Comparison of ENCODE assay signal across 36 cellular contexts in the genomic region with DNA sequence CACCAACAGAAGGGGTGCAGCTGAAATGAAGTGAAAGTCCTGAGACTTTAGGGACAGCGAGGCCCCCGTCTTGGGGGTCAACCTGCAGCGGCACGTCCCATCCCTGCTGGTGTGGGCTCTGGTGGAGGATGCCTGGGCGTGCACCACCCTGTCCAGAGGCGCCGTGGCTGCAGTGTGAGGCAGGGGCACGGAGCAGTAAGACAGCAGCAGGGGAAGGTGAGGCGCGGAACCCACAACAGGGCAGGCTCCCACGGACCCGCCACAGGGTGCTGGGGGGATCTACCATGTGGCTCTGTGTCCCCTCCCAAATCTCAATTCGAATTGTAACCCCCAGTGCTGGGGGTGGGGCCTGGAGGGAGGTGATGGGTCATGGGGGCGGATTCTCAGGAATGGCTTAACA.
"Had no signal": no experiment of that assay in that cellular context is flagged by ENCODE, and none has a peak within 500 bp of the region (broad histone marks: within the 10 kb centered on the region; RNA-seq: fewer than 3 reads in every experiment).

No MANE protein-coding gene starts in this region.

- FAIRE-seq: astrocyte, TTC549 had no signal

- H3K9me3 Mint-ChIP-seq: activated B cell treated with CpG ODN at 0.5 μM for 24 hours; activated CD4-positive, alpha-beta memory T cell treated with anti-CD3 and anti-CD28 coated beads for 36 hours; activated CD4-positive, alpha-beta T cell treated with anti-CD3 and anti-CD28 coated beads, Interleukin-2, amount 10 ng/mL, durations not matched to agents 24 days and 14 days; activated CD8-positive, alpha-beta T cell treated with anti-CD3 and anti-CD28 coated beads for 36 hours; activated naive CD4-positive, alpha-beta T cell treated with anti-CD3 and anti-CD28 coated beads for 36 hours; activated naive CD4-positive, alpha-beta T cell treated with anti-CD3 and anti-CD28 coated beads, Interleukin-2, amount 50 U/mL, for 72 hours; activated naive CD8-positive, alpha-beta T cell treated with anti-CD3 and anti-CD28 coated beads for 36 hours; activated T-cell treated with anti-CD3 and anti-CD28 coated beads, Interleukin-2, amount 50 U/mL, for 4 hours; activated T-cell treated with anti-CD3 and anti-CD28 coated beads, Interleukin-2, amount 50 U/mL, for 72 hours; activated T-helper 1 cell treated with anti-CD3 and anti-CD28 coated beads, Interleukin-12 subunit alpha, Interleukin-12 subunit beta, Interleukin-2, Interleukin-4 antibody, amounts not matched to agents 30 ng/mL and 10 ng/mL and 1 ng/mL, durations not matched to agents 14 hours and 24 hours and 36 hours; activated T-helper 17 cell treated with anti-CD3 and anti-CD28 coated beads, Interleukin-2, amount 50 U/mL, for 72 hours; T-helper 1 cell treated with Interleukin-12 subunit alpha and Interleukin-12 subunit beta and Interleukin-4 antibody, amounts not matched to agents 30 μg/mL and 1 μg/mL, for 36 hours; T-helper 2 cell treated with Interferon-gamma antibody and Interleukin-4, amounts not matched to agents 5 μg/mL and 100 μg/mL, for 36 hours had no signal

- H3K4me3 ChIP-seq: adrenal gland, body of pancreas, breast epithelium had no signal

- H3K27ac Mint-ChIP-seq: activated B cell treated with CpG ODN at 0.5 μM for 24 hours; activated CD4-positive, alpha-beta memory T cell treated with anti-CD3 and anti-CD28 coated beads for 36 hours; activated CD4-positive, alpha-beta T cell treated with anti-CD3 and anti-CD28 coated beads, Interleukin-2, amount 10 ng/mL, durations not matched to agents 24 days and 14 days; activated CD8-positive, alpha-beta T cell treated with anti-CD3 and anti-CD28 coated beads for 36 hours; activated naive CD4-positive, alpha-beta T cell treated with anti-CD3 and anti-CD28 coated beads for 36 hours; activated naive CD4-positive, alpha-beta T cell treated with anti-CD3 and anti-CD28 coated beads, Interleukin-2, amount 50 U/mL, for 72 hours; activated naive CD8-positive, alpha-beta T cell treated with anti-CD3 and anti-CD28 coated beads for 36 hours; activated T-cell treated with anti-CD3 and anti-CD28 coated beads, Interleukin-2, amount 50 U/mL, for 72 hours; activated T-helper 1 cell treated with anti-CD3 and anti-CD28 coated beads, Interleukin-12 subunit alpha, Interleukin-12 subunit beta, Interleukin-2, Interleukin-4 antibody, amounts not matched to agents 30 ng/mL and 10 ng/mL and 1 ng/mL, durations not matched to agents 14 hours and 24 hours and 36 hours; activated T-helper 17 cell treated with anti-CD3 and anti-CD28 coated beads, Interleukin-2, amount 50 U/mL, for 72 hours; T-helper 1 cell treated with Interleukin-12 subunit alpha and Interleukin-12 subunit beta and Interleukin-4 antibody, amounts not matched to agents 30 μg/mL and 1 μg/mL, for 36 hours; T-helper 2 cell treated with Interferon-gamma antibody and Interleukin-4, amounts not matched to agents 5 μg/mL and 100 μg/mL, for 36 hours had no signal

- H3K36me3 Mint-ChIP-seq: activated CD4-positive, alpha-beta memory T cell treated with anti-CD3 and anti-CD28 coated beads for 36 hours; activated naive CD4-positive, alpha-beta T cell treated with anti-CD3 and anti-CD28 coated beads, Interleukin-2, amount 50 U/mL, for 72 hours; activated naive CD8-positive, alpha-beta T cell treated with anti-CD3 and anti-CD28 coated beads for 36 hours had no signal

- H3K27me3 Mint-ChIP-seq: activated CD4-positive, alpha-beta T cell treated with anti-CD3 and anti-CD28 coated beads, Interleukin-2, amount 10 ng/mL, durations not matched to agents 24 days and 14 days; activated CD8-positive, alpha-beta T cell treated with anti-CD3 and anti-CD28 coated beads for 36 hours; activated naive CD8-positive, alpha-beta T cell treated with anti-CD3 and anti-CD28 coated beads for 36 hours had no signal

- H3K4me1 ChIP-seq: adrenal gland, body of pancreas, breast epithelium had no signal

- H3K4me3 Mint-ChIP-seq: activated B cell treated with CpG ODN at 0.5 μM for 24 hours; activated CD4-positive, alpha-beta memory T cell treated with anti-CD3 and anti-CD28 coated beads for 36 hours; activated CD4-positive, alpha-beta T cell treated with anti-CD3 and anti-CD28 coated beads, Interleukin-2, amount 10 ng/mL, durations not matched to agents 24 days and 14 days; activated CD8-positive, alpha-beta T cell treated with anti-CD3 and anti-CD28 coated beads for 36 hours; activated naive CD4-positive, alpha-beta T cell treated with anti-CD3 and anti-CD28 coated beads for 36 hours; activated naive CD8-positive, alpha-beta T cell treated with anti-CD3 and anti-CD28 coated beads for 36 hours; activated T-cell treated with anti-CD3 and anti-CD28 coated beads, Interleukin-2, amount 50 U/mL, for 4 hours; activated T-cell treated with anti-CD3 and anti-CD28 coated beads, Interleukin-2, amount 50 U/mL, for 72 hours; activated T-helper 1 cell treated with anti-CD3 and anti-CD28 coated beads, Interleukin-12 subunit alpha, Interleukin-12 subunit beta, Interleukin-2, Interleukin-4 antibody, amounts not matched to agents 30 ng/mL and 10 ng/mL and 1 ng/mL, durations not matched to agents 14 hours and 24 hours and 36 hours; activated T-helper 17 cell treated with anti-CD3 and anti-CD28 coated beads, Interleukin-2, amount 50 U/mL, for 72 hours; T-helper 1 cell treated with Interleukin-12 subunit alpha and Interleukin-12 subunit beta and Interleukin-4 antibody, amounts not matched to agents 30 μg/mL and 1 μg/mL, for 36 hours; T-helper 2 cell treated with Interferon-gamma antibody and Interleukin-4, amounts not matched to agents 5 μg/mL and 100 μg/mL, for 36 hours had no signal

- H3K27ac ChIP-seq: adrenal gland, body of pancreas, brain microvascular endothelial cell, breast epithelium, VCaP had no signal

- H3K27me3 ChIP-seq: adrenal gland, body of pancreas, brain microvascular endothelial cell, breast epithelium had no signal

- H3K9me3 ChIP-seq: adrenal gland, body of pancreas, breast epithelium had no signal

- H3K36me3 ChIP-seq: adrenal gland, brain microvascular endothelial cell, breast epithelium had no signal

- DNase-seq: activated B cell treated with CpG ODN at 0.5 μM for 24 hours; activated CD4-positive, alpha-beta memory T cell treated with anti-CD3 and anti-CD28 coated beads for 36 hours; activated CD4-positive, alpha-beta T cell treated with anti-CD3 and anti-CD28 coated beads for 4 hours; activated CD4-positive, alpha-beta T cell treated with anti-CD3 and anti-CD28 coated beads, Interleukin-2, amount 10 ng/mL, durations not matched to agents 24 days and 14 days; activated CD4-positive, alpha-beta T cell treated with anti-CD3 and anti-CD28 coated beads, Interleukin-2, amount 50 U/mL, for 1 hour; activated CD4-positive, alpha-beta T cell treated with anti-CD3 and anti-CD28 coated beads, Interleukin-2, amount 50 U/mL, for 4 hours; activated CD4-positive, CD25-positive, alpha-beta regulatory T cell treated with anti-CD3 and anti-CD28 coated beads, Interleukin-2, amount 50 U/mL, for 72 hours; activated CD8-positive, alpha-beta memory T cell treated with anti-CD3 and anti-CD28 coated beads, Interleukin-2, amount 50 U/mL, for 4 hours; activated CD8-positive, alpha-beta T cell treated with anti-CD3 and anti-CD28 coated beads for 36 hours; activated effector memory CD4-positive, alpha-beta T cell treated with anti-CD3 and anti-CD28 coated beads, Interleukin-2, amount 50 U/mL, for 16 hours; activated gamma-delta T cell treated with Interleukin-2 at 50 U/mL for 16 hours; activated naive CD4-positive, alpha-beta T cell; activated naive CD4-positive, alpha-beta T cell treated with anti-CD3 and anti-CD28 coated beads for 36 hours; activated naive CD4-positive, alpha-beta T cell treated with anti-CD3 and anti-CD28 coated beads, Interleukin-2, amount 50 U/mL, for 16 hours; activated naive CD8-positive, alpha-beta T cell treated with anti-CD3 and anti-CD28 coated beads for 36 hours; activated T-cell treated with anti-CD3 and anti-CD28 coated beads for 4 hours; activated T-cell treated with anti-CD3 and anti-CD28 coated beads, Interleukin-2, amount 50 U/mL, for 1 hour; activated T-cell treated with anti-CD3 and anti-CD28 coated beads, Interleukin-2, amount 50 U/mL, for 4 hours; activated T-cell treated with anti-CD3 and anti-CD28 coated beads, Interleukin-2, amount 50 U/mL, for 72 hours; adrenal gland; amniotic stem cell; body of pancreas; brain microvascular endothelial cell; central memory CD4-positive, alpha-beta T cell; T-helper 1 cell; T-helper 2 cell; T-helper 9 cell had no signal

- ATAC-seq: activated CD8-positive, alpha-beta T cell treated with anti-CD3 and anti-CD28 coated beads for 36 hours; activated naive CD4-positive, alpha-beta T cell treated with anti-CD3 and anti-CD28 coated beads, Interleukin-2, amount 50 U/mL, for 72 hours; activated T-cell treated with anti-CD3 and anti-CD28 coated beads, Interleukin-2, amount 50 U/mL, for 4 hours; activated T-cell treated with anti-CD3 and anti-CD28 coated beads, Interleukin-2, amount 50 U/mL, for 72 hours; activated T-helper 17 cell treated with anti-CD3 and anti-CD28 coated beads, Interleukin-2, amount 50 U/mL, for 72 hours; body of pancreas had no signal

- H3K4me1 Mint-ChIP-seq: activated B cell treated with CpG ODN at 0.5 μM for 24 hours; activated CD4-positive, alpha-beta T cell treated with anti-CD3 and anti-CD28 coated beads, Interleukin-2, amount 10 ng/mL, durations not matched to agents 24 days and 14 days; activated naive CD8-positive, alpha-beta T cell treated with anti-CD3 and anti-CD28 coated beads for 36 hours; activated T-helper 17 cell treated with anti-CD3 and anti-CD28 coated beads, Interleukin-2, amount 50 U/mL, for 72 hours had no signal
